ENCODE assay signal across 7 cellular contexts in the genomic region with DNA sequence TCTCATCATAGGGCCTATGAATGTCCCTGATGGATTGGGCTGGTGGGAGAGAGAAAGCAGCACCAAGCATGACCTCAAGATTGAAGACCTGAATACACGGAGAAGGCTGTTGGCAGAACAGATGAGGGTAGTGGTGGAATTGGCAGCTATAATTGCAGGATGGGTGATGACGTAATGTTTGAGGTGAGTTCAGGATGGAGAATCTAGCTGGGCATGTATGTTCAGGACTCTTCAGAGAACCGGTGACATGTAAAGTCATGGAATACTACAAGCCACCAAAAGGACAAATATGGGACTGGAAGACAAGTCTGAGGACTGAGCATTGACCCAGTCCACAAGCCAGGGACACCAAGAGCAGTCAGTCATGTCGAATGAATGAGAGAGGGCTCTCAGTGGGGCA.
"Had no signal": no experiment of that assay in that cellular context is flagged by ENCODE, and none has a peak within 500 bp of the region (broad histone marks: within the 10 kb centered on the region; RNA-seq: fewer than 3 reads in every experiment).

No MANE protein-coding gene starts in this region.

- H3K9ac ChIP-seq: KMS-11 had no signal

- ATAC-seq: GM23338 had no signal

- H2AFZ ChIP-seq: GM23338 had no signal

- DNase-seq: H9, HCEC 1CT, HFFc6, Karpas-422, KBM-7 had no signal

- H3K4me3 ChIP-seq: GM23338 had no signal

- H3K4me2 ChIP-seq: GM23338, KMS-11 had no signal

- H3K27ac ChIP-seq: KMS-11 had no signal
